1 cellular context compared by ENCODE assay signal in the genomic region with DNA sequence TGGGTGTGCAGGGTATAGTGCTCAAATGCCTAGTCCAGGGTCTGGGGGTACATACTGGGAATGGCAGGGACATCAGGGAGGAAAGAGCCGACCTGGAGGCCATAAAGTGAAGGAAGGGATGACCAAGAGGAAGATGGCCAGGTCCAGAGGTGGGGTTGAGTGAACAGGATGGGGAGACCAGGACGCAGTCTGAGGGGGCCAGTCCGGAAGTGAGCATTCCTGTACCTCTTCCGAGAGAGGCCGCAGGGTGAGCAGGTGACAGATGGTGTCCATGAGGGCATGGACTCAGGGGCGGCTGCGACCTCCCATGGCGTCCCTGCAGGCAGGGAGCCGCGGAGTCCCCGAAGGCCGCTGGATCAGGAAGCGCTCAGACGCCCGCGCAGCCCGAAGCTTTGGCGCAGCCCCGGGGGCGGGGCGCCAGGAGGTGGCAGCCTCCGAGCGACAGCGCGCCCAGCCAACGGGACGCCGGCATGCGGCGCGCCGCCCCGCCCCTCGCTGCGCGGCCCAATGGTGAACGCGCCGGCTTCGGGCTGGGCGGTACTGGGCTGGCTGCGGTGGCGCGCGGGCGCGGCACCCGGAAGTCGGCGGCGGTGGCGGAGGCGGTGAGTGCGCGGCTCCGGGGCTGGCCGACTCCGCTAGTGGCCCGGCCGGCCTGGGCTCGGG.
TF ChIP-seq lines count a peak whose summit lies in the region.

A gene with protein sequence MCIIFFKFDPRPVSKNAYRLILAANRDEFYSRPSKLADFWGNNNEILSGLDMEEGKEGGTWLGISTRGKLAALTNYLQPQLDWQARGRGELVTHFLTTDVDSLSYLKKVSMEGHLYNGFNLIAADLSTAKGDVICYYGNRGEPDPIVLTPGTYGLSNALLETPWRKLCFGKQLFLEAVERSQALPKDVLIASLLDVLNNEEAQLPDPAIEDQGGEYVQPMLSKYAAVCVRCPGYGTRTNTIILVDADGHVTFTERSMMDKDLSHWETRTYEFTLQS (plus strand): TSS at position 578 of the 663 bp plus-strand sequence. CDS start 15,689 bp downstream, outside the sequence.

TF ChIP-seq in H1, 55 proteins besides CTCF, POLR2A, EP300 and RAD21:
- TF ChIP-seq NRF1 (IDR thresholded peaks at IDR 0.05; ENCODE audit: low read depth, low read length) = peak; percentile 13; the same call in 1 of the 2 replicates
- no peak for TF ChIP-seq CTBP2 (IDR thresholded peaks at IDR 0.05; ENCODE audit: borderline replicate concordance, insufficient read depth, insufficient read length, low read length)
- TF ChIP-seq GTF2F1 (IDR thresholded peaks at IDR 0.05; ENCODE audit: borderline replicate concordance, low read depth, low read length) = no peak
- TF ChIP-seq SP2 (IDR thresholded peaks at IDR 0.05; ENCODE audit: low read length) = peak; percentile 53
- TF ChIP-seq PHF8 (conservative IDR thresholded peaks at IDR 0.05; ENCODE audit: low read depth, low read length) = no peak
- peak; percentile 72; the same call in 1 of the 2 replicates for TF ChIP-seq CHD2 (IDR thresholded peaks at IDR 0.05; ENCODE audit: low read length)
- peak; percentile 91; the same call in 1 of the 2 replicates for TF ChIP-seq SP1 (IDR thresholded peaks at IDR 0.05; ENCODE audit: low read depth, low read length)
- peak; percentile 51 for TF ChIP-seq KDM4A (IDR thresholded peaks at IDR 0.05; ENCODE audit: low read depth, low read length, severe bottlenecking)
- TF ChIP-seq EGR1 (IDR thresholded peaks at IDR 0.05; ENCODE audit: borderline replicate concordance, low read depth, low read length) = no peak
- TF ChIP-seq RFX5 (IDR thresholded peaks at IDR 0.05; ENCODE audit: borderline replicate concordance, low read depth, low read length) = no peak
- TF ChIP-seq FOSL1 (IDR thresholded peaks at IDR 0.05; ENCODE audit: insufficient read depth, low read depth, low read length) = peak; percentile 58; the same call in 1 of the 2 replicates
- peak; percentile 62; the same call in 1 of the 2 replicates for TF ChIP-seq TAF1 (IDR thresholded peaks at IDR 0.05; ENCODE audit: low read depth, low read length)
